Comparison of ENCODE assay signal across 28 cellular contexts in the genomic region with DNA sequence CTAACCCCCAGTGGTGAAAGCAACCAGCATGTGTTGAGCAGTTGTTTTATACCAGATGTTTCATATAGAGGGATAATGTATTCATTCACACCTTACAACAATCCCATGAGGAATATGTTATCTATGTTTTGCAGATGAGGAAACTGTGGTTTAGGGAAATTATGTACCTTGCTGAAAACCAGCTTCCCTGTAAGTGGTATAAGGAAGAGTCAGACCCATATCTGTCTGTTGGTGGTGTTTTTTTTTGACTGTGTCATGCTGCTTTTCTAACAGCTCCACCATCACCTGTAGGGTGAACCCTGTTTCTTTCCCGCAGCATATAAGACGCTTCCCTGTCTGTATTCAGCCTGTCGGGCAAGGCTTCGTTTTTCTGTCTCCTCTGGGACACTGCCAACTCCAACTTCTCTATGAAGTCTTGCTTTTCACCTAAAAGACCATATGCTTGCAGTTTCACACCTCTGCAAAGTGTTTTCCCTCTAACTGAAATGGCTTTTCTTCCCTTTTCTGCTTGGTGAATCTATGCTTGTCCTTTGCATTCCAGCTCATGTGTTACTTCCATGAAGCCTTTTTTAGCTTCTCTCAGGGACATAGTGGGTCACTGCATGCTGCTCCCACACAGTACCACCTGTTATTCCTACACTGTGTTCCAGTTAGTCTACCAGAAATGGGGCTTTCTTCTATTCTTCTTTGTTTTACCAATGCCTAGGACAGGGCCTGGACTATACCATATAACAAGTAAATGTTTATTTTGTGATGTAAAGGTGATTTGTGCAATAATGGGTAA.
"Had no signal": no experiment of that assay in that cellular context is flagged by ENCODE, and none has a peak within 500 bp of the region (broad histone marks: within the 10 kb centered on the region; RNA-seq: fewer than 3 reads in every experiment).

No MANE protein-coding gene starts in this region.

- ATAC-seq: effector memory CD8-positive, alpha-beta T cell; sciatic nerve; stimulated activated naive B cell treated with anti-CD40 and anti-IgM and Interleukin-4, amounts not matched to agents 10 μg/mL and 1 μg/mL and 100 μg/mL, for 72 hours had no signal

- DNase-seq: activated CD4-positive, alpha-beta T cell treated with anti-CD3 and anti-CD28 coated beads for 4 hours; activated CD4-positive, alpha-beta T cell treated with anti-CD3 and anti-CD28 coated beads, Interleukin-2, amount 50 U/mL, for 48 hours; activated CD4-positive, CD25-positive, alpha-beta regulatory T cell; activated CD8-positive, alpha-beta memory T cell treated with anti-CD3 and anti-CD28 coated beads, Interleukin-2, amount 50 U/mL, for 48 hours; activated naive CD4-positive, alpha-beta T cell treated with Interleukin-2 at 50 U/mL for 16 hours; activated naive CD8-positive, alpha-beta T cell treated with anti-CD3 and anti-CD28 coated beads for 36 hours; activated T-cell treated with anti-CD3 and anti-CD28 coated beads, Interleukin-2, amount 50 U/mL, for 48 hours; central memory CD4-positive, alpha-beta T cell; colonic mucosa; effector memory CD8-positive, alpha-beta T cell; glutamatergic neuron; immature natural killer cell; nucleus accumbens; stimulated activated CD4-positive, alpha-beta T cell treated with anti-CD3 and anti-CD28 coated beads, Interleukin-15, amount 100 ng/mL, for 24 hours; stimulated activated CD8-positive, alpha-beta memory T cell treated with anti-CD3 and anti-CD28 coated beads, Interleukin-4, amount 100 ng/mL, for 48 hours; stimulated activated naive B cell treated with anti-CD40 and anti-IgM and Interleukin-4, amounts not matched to agents 10 μg/mL and 1 μg/mL and 100 μg/mL, for 72 hours; T-helper 9 cell; testis had no signal

- H3K9me3 Mint-ChIP-seq: activated naive CD8-positive, alpha-beta T cell treated with anti-CD3 and anti-CD28 coated beads for 36 hours; effector memory CD8-positive, alpha-beta T cell; immature natural killer cell had no signal

- H3K4me3 Mint-ChIP-seq: activated naive CD8-positive, alpha-beta T cell treated with anti-CD3 and anti-CD28 coated beads for 36 hours; effector memory CD8-positive, alpha-beta T cell; immature natural killer cell; memory B cell; stimulated activated naive B cell treated with anti-CD40 and anti-IgM and Interleukin-4, amounts not matched to agents 10 μg/mL and 1 μg/mL and 100 μg/mL, for 72 hours; type B pancreatic cell had no signal

- H3K4me1 ChIP-seq: testis had no signal

- H3K27ac Mint-ChIP-seq: activated naive CD8-positive, alpha-beta T cell treated with anti-CD3 and anti-CD28 coated beads for 36 hours; effector memory CD8-positive, alpha-beta T cell; immature natural killer cell; memory B cell; stimulated activated naive B cell treated with anti-CD40 and anti-IgM and Interleukin-4, amounts not matched to agents 10 μg/mL and 1 μg/mL and 100 μg/mL, for 72 hours; type B pancreatic cell had no signal

- H3K36me3 ChIP-seq: colonic mucosa, esophagus muscularis mucosa, vagina had no signal

- FAIRE-seq: astrocyte, frontal cortex had no signal

- H3K4me2 ChIP-seq: hepatocyte, smooth muscle cell had no signal

- H3K36me3 Mint-ChIP-seq: immature natural killer cell; stimulated activated naive B cell treated with anti-CD40 and anti-IgM and Interleukin-4, amounts not matched to agents 10 μg/mL and 1 μg/mL and 100 μg/mL, for 72 hours had no signal

- H3K27me3 Mint-ChIP-seq: activated naive CD8-positive, alpha-beta T cell treated with anti-CD3 and anti-CD28 coated beads for 36 hours; effector memory CD8-positive, alpha-beta T cell; memory B cell; type B pancreatic cell had no signal

- H3K27ac ChIP-seq: colonic mucosa, esophagus muscularis mucosa, hepatocyte, testis, vagina had no signal

- H3K4me3 ChIP-seq: colonic mucosa, dorsolateral prefrontal cortex, esophagus muscularis mucosa, hepatocyte, smooth muscle cell, testis, vagina had no signal

- H3K27me3 ChIP-seq: colonic mucosa, dorsolateral prefrontal cortex, esophagus muscularis mucosa, hepatocyte, testis, vagina had no signal

- H2AFZ ChIP-seq: hepatocyte had no signal
